ENCODE assay signal across 19 cellular contexts in genomic region chr13:98254541-98254940, GRCh38.
A peak's percentile ranks its signal among the peaks of the same experiment; 100 is the strongest.
DNase-seq lines count a peak whose midpoint lies in the region; ATAC-seq and TF ChIP-seq lines count a peak whose summit lies in the region.
"Had no signal": no experiment of that assay in that cellular context is flagged by ENCODE, and none has a peak within 500 bp of the region (broad histone marks: within the 10 kb centered on the region; RNA-seq: fewer than 3 reads in every experiment).

No MANE protein-coding gene starts in this region.

- H2BK120ac ChIP-seq in mesenchymal stem cell (ENCODE audit: low read depth, low read length), result no peak overlapping the region

- H3K4ac ChIP-seq in mesenchymal stem cell (ENCODE audit: low read depth in 1 of 2, low read length in 2 of 2), result no peak overlapping the region

- H3K36me3 ChIP-seq in ACC112 (ENCODE audit: insufficient read depth, low read length) (no peaks in the 10 kb centered on the region), mesenchymal stem cell (ENCODE audit: control insufficient read depth in 1 of 2, insufficient read depth in 2 of 2, low read depth in 1 of 2, low read length in 2 of 2) (no peaks in the 10 kb centered on the region), BE2C (no peaks in the 10 kb centered on the region)
- H3K36me3 ChIP-seq: gastroesophageal sphincter, prostate gland, upper lobe of left lung had no signal

- H3K4me2 ChIP-seq in mesenchymal stem cell (ENCODE audit: low read length, poor library complexity, severe bottlenecking), result no peak overlapping the region

- no peak overlapping the region for H3K23ac ChIP-seq in mesenchymal stem cell (ENCODE audit: low read length in 2 of 2)

- H2AFZ ChIP-seq in ACC112 (ENCODE audit: low read length, unreplicated experiment), result no peak overlapping the region
- H2AFZ ChIP-seq in mesenchymal stem cell (ENCODE audit: low read depth, low read length), result no peak overlapping the region

- peak overlapping the region; percentile 34 for H4K91ac ChIP-seq in mesenchymal stem cell (ENCODE audit: low read length)

- no peaks in the 10 kb centered on the region for H3K27me3 ChIP-seq in ACC112 (ENCODE audit: insufficient read depth, low read length)
- no peaks in the 10 kb centered on the region for H3K27me3 ChIP-seq in mesenchymal stem cell (ENCODE audit: control insufficient read depth in 1 of 2, insufficient read depth in 1 of 2, low read length in 2 of 2)
- no peaks in the 10 kb centered on the region for H3K27me3 ChIP-seq in BE2C
- H3K27me3 ChIP-seq: gastroesophageal sphincter, upper lobe of left lung had no signal

- peak overlapping the region; percentile 22 for H2AK5ac ChIP-seq in mesenchymal stem cell (ENCODE audit: low read length, severe bottlenecking)

- H3K14ac ChIP-seq in mesenchymal stem cell (ENCODE audit: low read length in 2 of 2), result no peak overlapping the region

- H3K27ac ChIP-seq in ACC112 (ENCODE audit: low read depth, low read length), result peak overlapping the region; percentile 88
- H3K27ac ChIP-seq in mesenchymal stem cell (ENCODE audit: low read length, poor library complexity, severe bottlenecking), result peak overlapping the region; percentile 44
- H3K27ac ChIP-seq: gastroesophageal sphincter, prostate gland had no signal

- H3K9me3 ChIP-seq in mesenchymal stem cell (ENCODE audit: control insufficient read depth, low read length) (no peaks in the 10 kb centered on the region), BE2C (no peaks in the 10 kb centered on the region; the same call in 1 of the 2 replicates)
- H3K9me3 ChIP-seq: gastroesophageal sphincter, prostate gland, upper lobe of left lung had no signal

- H3K9ac ChIP-seq in mesenchymal stem cell (ENCODE audit: low read length), result peak overlapping the region; percentile 49

- no peak overlapping the region for H4K8ac ChIP-seq in mesenchymal stem cell (ENCODE audit: low read length)

- no peak for TF ChIP-seq CTCF in BE2C (IDR thresholded peaks at IDR 0.05; ENCODE audit: low read depth, low read length)

- peak; percentile 41 for DNase-seq in HCEC 1CT
- DNase-seq in brain pericyte (ENCODE audit: low read depth, low spot score), result peak; percentile 89
- DNase-seq in mesenchymal stem cell, result peak; percentile 71
- DNase-seq in activated CD4-positive, alpha-beta T cell treated with anti-CD3 and anti-CD28 coated beads, Interleukin-2, amount 50 U/mL, for 1 hour, result no peak
- no peak for DNase-seq in DMS 273 (lab: John Stamatoyannopoulos, UW; ENCODE audit: unreplicated experiment)
- no peak for DNase-seq in BE2C
- DNase-seq: activated CD4-positive, alpha-beta memory T cell treated with anti-CD3 and anti-CD28 coated beads for 36 hours; activated T-cell treated with anti-CD3 and anti-CD28 coated beads, Interleukin-2, amount 50 U/mL, for 24 hours; Calu3; central memory CD4-positive, alpha-beta T cell; Karpas-422; naive thymus-derived CD4-positive, alpha-beta T cell; stimulated activated naive CD4-positive, alpha-beta T cell treated with Interleukin-2 at 50 U/mL for 16 hours; upper lobe of left lung had no signal

- peaks cover 12% of the 10 kb centered on the region for H3K79me1 ChIP-seq in mesenchymal stem cell (replicated peaks; ENCODE audit: low read length, poor library complexity, severe bottlenecking)

- peak overlapping the region in 1 of 2 experiments; percentile 5 for H3K18ac ChIP-seq in mesenchymal stem cell (ENCODE audit: low read depth in 1 of 2, low read length in 2 of 2)

- H2BK12ac ChIP-seq in mesenchymal stem cell (ENCODE audit: low read length in 2 of 2), result no peak overlapping the region

- no peak overlapping the region for H2BK15ac ChIP-seq in mesenchymal stem cell (ENCODE audit: low read depth, poor library complexity, severe bottlenecking)

- WGBS in mesenchymal stem cell, result 100% methylated on average over 1 of the region's 1 CpG

- H3K4me3 ChIP-seq in ACC112 (ENCODE audit: low read depth, low read length) (no peak overlapping the region), mesenchymal stem cell (ENCODE audit: insufficient read depth in 1 of 2, low read depth in 1 of 2, low read length in 2 of 2) (no peak overlapping the region), BE2C (ENCODE audit: low read depth, low read length) (no peak overlapping the region)
- H3K4me3 ChIP-seq: gastroesophageal sphincter, prostate gland, upper lobe of left lung had no signal

- H3K79me2 ChIP-seq in ACC112 (ENCODE audit: control insufficient read depth, insufficient read depth, low read length, unreplicated experiment), result peaks cover 6% of the 10 kb centered on the region

- H2BK5ac ChIP-seq in mesenchymal stem cell (ENCODE audit: low read depth, low read length, poor library complexity, severe bottlenecking), result peak overlapping the region; percentile 78

- H3K4me1 ChIP-seq in ACC112 (ENCODE audit: control insufficient read depth, insufficient read depth, low read length, unreplicated experiment) (peaks cover 39% of the 10 kb centered on the region), mesenchymal stem cell (ENCODE audit: control insufficient read depth, insufficient read depth, low read depth, low read length) (peaks cover 2% of the 10 kb centered on the region), BE2C (peaks cover 3% of the 10 kb centered on the region; the same call in 1 of the 2 replicates)
- H3K4me1 ChIP-seq: prostate gland had no signal

- ATAC-seq in GM21825 (IDR thresholded peaks at IDR 0.05; ENCODE audit: unreplicated experiment), result no peak
- ATAC-seq: activated naive CD4-positive, alpha-beta T cell treated with anti-CD3 and anti-CD28 coated beads, Interleukin-2, amount 50 U/mL, for 72 hours; gastroesophageal sphincter; naive thymus-derived CD4-positive, alpha-beta T cell had no signal

Comparison
In these comparisons a context has a peak if more than half of its experiments do, and no peak if none do; other contexts are left out.
1. DNase-seq: peak in HCEC 1CT (single experiment), brain pericyte (single experiment) and mesenchymal stem cell (single experiment); none in activated CD4-positive, alpha-beta T cell treated with anti-CD3 and anti-CD28 coated beads, Interleukin-2, amount 50 U/mL, for 1 hour (single experiment), DMS 273 (single experiment) and BE2C (single experiment).